Comparison of ENCODE assay signal across 12 cellular contexts in genomic region chr6:35590622-35591066, GRCh38.
DNase-seq lines count a peak whose midpoint lies in the region; ATAC-seq, FAIRE-seq and TF ChIP-seq lines count a peak whose summit lies in the region.
"Had no signal": no experiment of that assay in that cellular context is flagged by ENCODE, and none has a peak within 500 bp of the region (broad histone marks: within the 10 kb centered on the region; RNA-seq: fewer than 3 reads in every experiment).

No MANE protein-coding gene starts in this region.

- in situ Hi-C loops in mammary epithelial cell (cut with MboI; ENCODE audit: low sequenced_read_pairs in 2 of 2), result no loop called here

- CTCF ChIA-PET in mammary epithelial cell (lab: Charles Lee; ENCODE audit: low non-redundant PET), result interaction anchor here (0.5 kb wide), 1 partner anchor 97 kb away, joined by 6 read pairs; no protein-coding TSS in a partner anchor

- no peak overlapping the region for H4K8ac ChIP-seq in H9 (replicated peaks; ENCODE audit: insufficient read length, low read depth, low read length)

- no peak overlapping the region for H4K5ac ChIP-seq in H9 (ENCODE audit: insufficient read length, low read depth, low read length)

- no peak overlapping the region for H3K18ac ChIP-seq in H9 (ENCODE audit: insufficient read length, low read depth, low read length)

- TF ChIP-seq CTCF in H9 (conservative IDR thresholded peaks at IDR 0.05) (no peak), mammary epithelial cell (conservative IDR thresholded peaks at IDR 0.05 in 1 of 2, IDR thresholded peaks at IDR 0.05 in 1 of 2; ENCODE audit: extremely low read depth in 1 of 2, insufficient read depth in 1 of 2, low read depth in 1 of 2, low read length in 2 of 2) (no peak)

- no peak overlapping the region for H3K9ac ChIP-seq in H9 (ENCODE audit: extremely low read depth, insufficient read length, low read length)
- no peak overlapping the region for H3K9ac ChIP-seq in mammary epithelial cell (ENCODE audit: insufficient read depth, low read length)
- H3K9ac ChIP-seq in skeletal muscle satellite cell (ENCODE audit: low read depth, low read length), result peak overlapping the region; percentile 48

- H3K9me3 ChIP-seq in H9 (ENCODE audit: control insufficient read depth, low read depth, low read length), result no peaks in the 10 kb centered on the region
- no peaks in the 10 kb centered on the region for H3K9me3 ChIP-seq in mammary epithelial cell (replicated peaks; ENCODE audit: insufficient read depth, low read length)
- H3K9me3 ChIP-seq in skeletal muscle satellite cell (replicated peaks; ENCODE audit: low read length), result no peaks in the 10 kb centered on the region
- H3K9me3 ChIP-seq in small intestine (ENCODE audit: control insufficient read depth, low read depth), result no peaks in the 10 kb centered on the region

- H3K4me3 ChIP-seq in mammary epithelial cell (replicated peaks in 1 of 3; ENCODE audit: insufficient read depth in 1 of 3, low read depth in 2 of 3, low read length in 3 of 3), result no peak overlapping the region
- no peak overlapping the region for H3K4me3 ChIP-seq in skeletal muscle satellite cell (ENCODE audit: low read length)
- no peak overlapping the region for H3K4me3 ChIP-seq in small intestine (ENCODE audit: low read depth in 1 of 2, low read length in 2 of 2)
- H3K4me3 ChIP-seq: smooth muscle cell had no signal

- H3K4me1 ChIP-seq in H9 (ENCODE audit: insufficient read depth, low read length), result no peaks in the 10 kb centered on the region
- H3K4me1 ChIP-seq in mammary epithelial cell (ENCODE audit: insufficient read depth, low read length), result peaks cover 26% of the 10 kb centered on the region
- H3K4me1 ChIP-seq in skeletal muscle satellite cell (ENCODE audit: control insufficient read depth, insufficient read depth, low read length), result peaks cover 73% of the 10 kb centered on the region
- peaks cover 0 to 7% of the 10 kb centered on the region in 2 donors for H3K4me1 ChIP-seq in small intestine (ENCODE audit: control insufficient read depth in 2 of 2, insufficient read depth in 1 of 2, low read depth in 1 of 2, low read length in 1 of 2)

- no peak overlapping the region for H3K4ac ChIP-seq in H9 (ENCODE audit: low read depth, low read length)

- H3K23ac ChIP-seq in H9 (ENCODE audit: insufficient read length, low read depth, low read length), result no peak overlapping the region

- no peak for ATAC-seq in GM21526 (IDR thresholded peaks at IDR 0.05; ENCODE audit: low FRiP score, unreplicated experiment)

- BruUV-seq in mammary epithelial cell (replicated peaks; lab: Mats Ljungman, UMichigan), result no TSS peak

- no peaks in the 10 kb centered on the region for H3K27me3 Mint-ChIP-seq in H9 (ENCODE audit: low read depth)

- H3K4me3 Mint-ChIP-seq in H9, result no peak overlapping the region

- DNase-seq in H9 (no peak), mammary epithelial cell (no peak), left kidney (ENCODE audit: low read depth, low spot score) (peak; percentile 19), NAMALWA (ENCODE audit: low spot score) (no peak), DMS114 treated with DMSO at 0.1 percent for 48 hours (lab: John Stamatoyannopoulos, UW; ENCODE audit: unreplicated experiment) (no peak), small intestine (no peak)
- DNase-seq: activated CD4-positive, CD25-positive, alpha-beta regulatory T cell treated with anti-CD3 and anti-CD28 coated beads, Interleukin-2, amount 50 U/mL, for 72 hours; COR-L47; NCI-H1092 treated with DMSO at 0.1 percent for 48 hours had no signal

- H3K27me3 ChIP-seq in H9 (ENCODE audit: insufficient read depth, low read length) (no peaks in the 10 kb centered on the region), mammary epithelial cell (ENCODE audit: insufficient read depth, low read length) (no peaks in the 10 kb centered on the region), skeletal muscle satellite cell (ENCODE audit: control insufficient read depth, insufficient read depth, low read length) (no peaks in the 10 kb centered on the region), small intestine (ENCODE audit: control insufficient read depth in 2 of 2, insufficient read depth in 2 of 2, low read length in 2 of 2) (no peaks in the 10 kb centered on the region)

- H2AK5ac ChIP-seq in H9 (ENCODE audit: insufficient read length, low read length), result no peak overlapping the region

- no peak for FAIRE-seq in small intestine (lab: Jason Lieb, UNC)

- H3K36me3 Mint-ChIP-seq in H9 (ENCODE audit: insufficient read depth in 1 of 3, low read depth in 3 of 3), result peaks cover 1 to 42% (median 20%) of the 10 kb centered on the region in 3 experiments; a peak in 5 of 7 replicates

- no peak overlapping the region for H2BK15ac ChIP-seq in H9 (ENCODE audit: low read depth, low read length)

- H3K23me2 ChIP-seq in H9 (ENCODE audit: insufficient read length, low read depth, low read length, poor library complexity, severe bottlenecking), result no peaks in the 10 kb centered on the region

- H3K27ac ChIP-seq in H9 (ENCODE audit: insufficient read length, low read depth, low read length) (no peak overlapping the region), mammary epithelial cell (ENCODE audit: insufficient read depth, low read depth, low read length) (peak overlapping the region; percentile 4), small intestine (ENCODE audit: low read depth in 1 of 2, low read length in 1 of 2) (peak overlapping the region in 1 of 2 donors; percentile 78)

- WGBS in H9 (ENCODE audit: extremely low coverage, insufficient read length, low lambda C conversion rate), result no CpG with 5 or more reads among the region's 6 CpGs
- 36% methylated on average over 6 of the region's 6 CpGs for WGBS in mammary epithelial cell (ENCODE audit: low coverage, missing lambda C conversion rate)
- 61 to 89% (median 88%) methylated on average over 6 of the region's 6 CpGs for WGBS in small intestine, 3 donors

- H3K79me2 ChIP-seq in H9 (ENCODE audit: insufficient read depth, low read length) (no peaks in the 10 kb centered on the region), mammary epithelial cell (ENCODE audit: insufficient read depth, low read length) (peaks cover 55% of the 10 kb centered on the region)

- H3K14ac ChIP-seq in H9 (ENCODE audit: insufficient read depth, low read length), result no peak overlapping the region

- H3K27ac Mint-ChIP-seq in H9, result peak overlapping the region in 2 of 3 experiments; percentile 72 to 90; a peak in 3 of 7 replicates

- H3K4me2 ChIP-seq in H9 (ENCODE audit: insufficient read depth, insufficient read length, low read length), result no peak overlapping the region
- no peak overlapping the region for H3K4me2 ChIP-seq in mammary epithelial cell (ENCODE audit: insufficient read depth, low read depth, low read length)
- H3K4me2 ChIP-seq in skeletal muscle satellite cell (ENCODE audit: low read length), result peak overlapping the region; percentile 14
- H3K4me2 ChIP-seq: smooth muscle cell had no signal

- no peak overlapping the region for H2AFZ ChIP-seq in H9 (ENCODE audit: low read length)
- no peak overlapping the region for H2AFZ ChIP-seq in mammary epithelial cell (ENCODE audit: low read depth, low read length)

- H2BK20ac ChIP-seq in H9 (ENCODE audit: low read depth, low read length, poor library complexity, severe bottlenecking), result no peak overlapping the region

- H4K20me1 ChIP-seq in H9 (ENCODE audit: control insufficient read depth, insufficient read depth, insufficient read length), result no peaks in the 10 kb centered on the region
- no peaks in the 10 kb centered on the region for H4K20me1 ChIP-seq in mammary epithelial cell (ENCODE audit: insufficient read depth, low read length)

- H3K4me1 Mint-ChIP-seq in H9, result peaks cover 0 to 4% of the 10 kb centered on the region in 2 experiments; a peak in 1 of 4 replicates

- H3K79me1 ChIP-seq in H9 (ENCODE audit: insufficient read depth, low read depth, low read length, poor library complexity, severe bottlenecking), result no peaks in the 10 kb centered on the region

- no peak overlapping the region for H2BK12ac ChIP-seq in H9 (ENCODE audit: insufficient read length, low read depth, low read length)

- H3K36me3 ChIP-seq in mammary epithelial cell (ENCODE audit: insufficient read depth, low read length) (peaks cover 38% of the 10 kb centered on the region), skeletal muscle satellite cell (ENCODE audit: insufficient read depth, low read length) (peaks cover 84% of the 10 kb centered on the region), small intestine (ENCODE audit: control insufficient read depth in 2 of 2, insufficient read depth in 2 of 2, low read length in 2 of 2) (peaks cover 11 to 45% of the 10 kb centered on the region in 2 donors)

- no peak overlapping the region for H3K56ac ChIP-seq in H9 (ENCODE audit: insufficient read length, low read depth, low read length)

- H2BK5ac ChIP-seq in H9 (ENCODE audit: insufficient read length, low read length), result no peak overlapping the region

- no peaks in the 10 kb centered on the region for H3K9me3 Mint-ChIP-seq in H9

- no peak overlapping the region for H3T11ph ChIP-seq in H9 (ENCODE audit: low read length)

- H4K91ac ChIP-seq in H9 (ENCODE audit: insufficient read length, low read depth, low read length), result no peak overlapping the region

- dilution Hi-C loops in mammary epithelial cell (cut with HindIII; ENCODE audit: low sequenced_read_pairs), result no loop called here

- intact Hi-C loops in mammary epithelial cell (cut with micrococcal nuclease), result no loop called here

- H2BK120ac ChIP-seq in H9 (ENCODE audit: low read depth, low read length, poor library complexity, severe bottlenecking), result no peak overlapping the region
